In genomic region chr6:6714498-6715360, GRCh38 we compare ENCODE assay signal across 24 cellular contexts.
DNase-seq lines count a peak whose midpoint lies in the region; ATAC-seq, FAIRE-seq and TF ChIP-seq lines count a peak whose summit lies in the region.
"Had no signal": no experiment of that assay in that cellular context is flagged by ENCODE, and none has a peak within 500 bp of the region (broad histone marks: within the 10 kb centered on the region; RNA-seq: fewer than 3 reads in every experiment).

No MANE protein-coding gene starts in this region.

- no peak overlapping the region for H2AFZ ChIP-seq in HepG2 (ENCODE audit: low read length)

- 77% methylated on average over 12 of the region's 12 CpGs for WGBS in liver
- WGBS in HepG2 (ENCODE audit: low lambda C conversion rate) = 46% methylated on average over 11 of the region's 12 CpGs
- WGBS in transverse colon (ENCODE audit: low coverage in 1 of 2), 2 donors = 64 to 67% methylated on average over 4 to 12 of the region's 12 CpGs
- WGBS in thyroid gland, 2 donors = 82 to 91% methylated on average over 12 of the region's 12 CpGs

- intact Hi-C loops in HepG2 (cut with micrococcal nuclease; ENCODE audit: unreplicated experiment) (no loop called here), transverse colon (cut with DNase I; ENCODE audit: low total_unique reads) (loop anchor here (5.0 kb wide), 1 partner anchor 513 kb away; no protein-coding TSS in a partner anchor), thyroid gland (cut with DNase I) (no loop called here)
- intact Hi-C loops in dendritic cell treated with granulocyte-macrophage colony-stimulating factor and Interleukin-4, amounts not matched to agents 40 ng/mL and 50 ng/mL, for 4 days (cut with micrococcal nuclease) = loop anchor here (5.0 kb wide), 1 partner anchor 38 kb away; no protein-coding TSS in a partner anchor

- CTCF ChIA-PET in HepG2 (lab: Yijun Ruan, JAX; ENCODE audit: low intra/inter-chr PET ratio, low total read pairs) = no interaction called here

- H3K36me3 ChIP-seq in liver (ENCODE audit: control insufficient read depth in 4 of 4, insufficient read depth in 3 of 4, low read depth in 1 of 4, low read length in 3 of 4) (no peaks in the 10 kb centered on the region), HepG2 (replicated peaks in 1 of 2; ENCODE audit: control insufficient read depth in 1 of 2, insufficient read depth in 2 of 2, low read length in 2 of 2) (no peaks in the 10 kb centered on the region), transverse colon (no peaks in the 10 kb centered on the region), thyroid gland (no peaks in the 10 kb centered on the region)
- H3K36me3 ChIP-seq: heart right ventricle had no signal

- H3K9me3 ChIP-seq in liver (ENCODE audit: control insufficient read depth in 4 of 4, low read length in 3 of 4) (no peaks in the 10 kb centered on the region), HepG2 (ENCODE audit: low read length) (no peaks in the 10 kb centered on the region), transverse colon (no peaks in the 10 kb centered on the region), thyroid gland (no peaks in the 10 kb centered on the region)
- H3K9me3 ChIP-seq: heart right ventricle had no signal

- ATAC-seq in HepG2 (no peak), GM18519 (IDR thresholded peaks at IDR 0.05; ENCODE audit: low FRiP score, unreplicated experiment) (no peak)
- ATAC-seq: activated CD8-positive, alpha-beta T cell treated with anti-CD3 and anti-CD28 coated beads for 36 hours; HCT116; stimulated activated naive CD8-positive, alpha-beta T cell treated with anti-CD3 and anti-CD28 coated beads, Interleukin-15, amount 100 ng/mL, for 72 hours had no signal

- H3K79me2 ChIP-seq in HepG2 (ENCODE audit: insufficient read depth, low read length) = no peaks in the 10 kb centered on the region

- TF ChIP-seq POLR2A in HepG2 (IDR thresholded peaks at IDR 0.05; ENCODE audit: insufficient read depth in 1 of 2, low read depth in 2 of 2, low read length in 2 of 2) (no peak), transverse colon (IDR thresholded peaks at IDR 0.05) (no peak), thyroid gland (IDR thresholded peaks at IDR 0.05) (no peak)

- H3K36me3 Mint-ChIP-seq in dendritic cell treated with granulocyte-macrophage colony-stimulating factor and Interleukin-4, amounts not matched to agents 40 ng/mL and 50 ng/mL, for 4 days (ENCODE audit: low read depth) = peaks cover 65% of the 10 kb centered on the region
- H3K36me3 Mint-ChIP-seq in nephron (ENCODE audit: low read depth) = no peaks in the 10 kb centered on the region

- no peak for TF ChIP-seq CTCF in liver (IDR thresholded peaks at IDR 0.05; ENCODE audit: low read depth, low read length, missing input control)
- TF ChIP-seq CTCF in HepG2 (CRISPR knock-in tag; IDR thresholded peaks at IDR 0.05) = no peak
- TF ChIP-seq CTCF in nephron (IDR thresholded peaks at IDR 0.05; ENCODE audit: unreplicated experiment in 3 of 3) = no peak
- TF ChIP-seq CTCF in transverse colon (IDR thresholded peaks at IDR 0.05) = no peak
- TF ChIP-seq CTCF in thyroid gland (IDR thresholded peaks at IDR 0.05) = no peak

- TF ChIP-seq EP300 in HepG2 (IDR thresholded peaks at IDR 0.05; ENCODE audit: low read depth in 2 of 2, low read length in 2 of 2) (no peak), HepG2 (CRISPR knock-in tag; IDR thresholded peaks at IDR 0.05; ENCODE audit: borderline replicate concordance) (no peak), transverse colon (IDR thresholded peaks at IDR 0.05; ENCODE audit: low read depth) (no peak)

- BruUV-seq in HepG2 (replicated peaks; lab: Mats Ljungman, UMichigan) = no TSS peak

- POLR2A ChIA-PET in HepG2 (lab: Yijun Ruan, JAX) = no interaction called here

- in situ Hi-C loops in HepG2 (cut with HindIII; ENCODE audit: extremely low pct_ligation_motif_present, low pct_unique_long_range_greater_than_20kb) = no loop called here
- in situ Hi-C loops in transverse colon (cut with MboI; ENCODE audit: low pct_ligation_motif_present in 1 of 4, low pct_unique_long_range_greater_than_20kb in 1 of 4, low sequenced_read_pairs in 3 of 4) = loop anchor here in 1 of 4 donors (25.0 kb wide), 1 partner anchor 523 kb away; no protein-coding TSS in a partner anchor

- no peaks in the 10 kb centered on the region for H3K27me3 Mint-ChIP-seq in dendritic cell treated with granulocyte-macrophage colony-stimulating factor and Interleukin-4, amounts not matched to agents 40 ng/mL and 50 ng/mL, for 4 days
- H3K27me3 Mint-ChIP-seq in nephron (ENCODE audit: low read depth) = peaks cover 28% of the 10 kb centered on the region

- no peak overlapping the region for H3K4me2 ChIP-seq in HepG2 (ENCODE audit: low read depth, low read length)
- H3K4me2 ChIP-seq: KMS-11 had no signal

- no peak overlapping the region for H3K4me3 Mint-ChIP-seq in dendritic cell treated with granulocyte-macrophage colony-stimulating factor and Interleukin-4, amounts not matched to agents 40 ng/mL and 50 ng/mL, for 4 days
- no peak overlapping the region for H3K4me3 Mint-ChIP-seq in nephron
- H3K4me3 Mint-ChIP-seq: activated CD8-positive, alpha-beta T cell treated with anti-CD3 and anti-CD28 coated beads for 36 hours; stimulated activated naive CD8-positive, alpha-beta T cell treated with anti-CD3 and anti-CD28 coated beads, Interleukin-15, amount 100 ng/mL, for 72 hours had no signal

- TF ChIP-seq RAD21 in liver (IDR thresholded peaks at IDR 0.05) (no peak), HepG2 (CRISPR knock-in tag; IDR thresholded peaks at IDR 0.05) (no peak)

- H3K4me3 ChIP-seq in liver (ENCODE audit: low read depth in 1 of 3, low read length in 3 of 3) (no peak overlapping the region), HepG2 (replicated peaks in 1 of 3; ENCODE audit: insufficient read depth in 1 of 3, low read depth in 2 of 3, low read length in 3 of 3) (no peak overlapping the region), transverse colon (no peak overlapping the region), thyroid gland (replicated peaks in 1 of 3) (no peak overlapping the region)
- H3K4me3 ChIP-seq: heart right ventricle had no signal

- H3K9me3 Mint-ChIP-seq in dendritic cell treated with granulocyte-macrophage colony-stimulating factor and Interleukin-4, amounts not matched to agents 40 ng/mL and 50 ng/mL, for 4 days = no peaks in the 10 kb centered on the region
- H3K9me3 Mint-ChIP-seq in nephron = no peaks in the 10 kb centered on the region
- H3K9me3 Mint-ChIP-seq: activated CD8-positive, alpha-beta T cell treated with anti-CD3 and anti-CD28 coated beads for 36 hours; stimulated activated naive CD8-positive, alpha-beta T cell treated with anti-CD3 and anti-CD28 coated beads, Interleukin-15, amount 100 ng/mL, for 72 hours had no signal

- no peaks in the 10 kb centered on the region for H4K20me1 ChIP-seq in HepG2 (ENCODE audit: insufficient read depth, low read length)

- DNase-seq in HepG2 (ENCODE audit: low spot score) = no peak
- DNase-seq in transverse colon = no peak
- DNase-seq in central memory CD4-positive, alpha-beta T cell = no peak
- DNase-seq in thyroid gland = no peak
- DNase-seq: activated CD4-positive, CD25-positive, alpha-beta regulatory T cell treated with anti-CD3 and anti-CD28 coated beads, Interleukin-2, amount 50 U/mL, for 72 hours; activated CD8-positive, alpha-beta T cell treated with anti-CD3 and anti-CD28 coated beads for 36 hours; activated T-cell treated with anti-CD3 and anti-CD28 coated beads, Interleukin-2, amount 50 U/mL, for 1 hour; amniotic stem cell; dermis blood vessel endothelial cell; heart right ventricle; NCI-H187; NCI-H69; stimulated activated CD4-positive, alpha-beta T cell treated with anti-CD3 and anti-CD28 coated beads, Interleukin-4, amount 100 ng/mL, for 4 hours; stimulated activated naive CD8-positive, alpha-beta T cell treated with anti-CD3 and anti-CD28 coated beads, Interleukin-15, amount 100 ng/mL, for 72 hours; SW 1271 had no signal

- peaks cover 90% of the 10 kb centered on the region for H3K4me1 Mint-ChIP-seq in dendritic cell treated with granulocyte-macrophage colony-stimulating factor and Interleukin-4, amounts not matched to agents 40 ng/mL and 50 ng/mL, for 4 days (ENCODE audit: low read depth)
- peaks cover 48% of the 10 kb centered on the region for H3K4me1 Mint-ChIP-seq in nephron

- H3K9ac ChIP-seq in liver (ENCODE audit: low read depth in 1 of 2, low read length in 2 of 2) = no peak overlapping the region
- H3K9ac ChIP-seq in HepG2 (ENCODE audit: insufficient read depth, low read depth, low read length) = no peak overlapping the region
- H3K9ac ChIP-seq: KMS-11 had no signal

- no peak for FAIRE-seq in HepG2 (lab: Jason Lieb, UNC)
- FAIRE-seq: A204.1, bronchial epithelial cell had no signal

- no peak overlapping the region for H3K27ac ChIP-seq in liver (ENCODE audit: low read depth in 1 of 2, low read length in 2 of 2)
- H3K27ac ChIP-seq in HepG2 (ENCODE audit: extremely low read length, insufficient read depth, low read length) = no peak overlapping the region
- H3K27ac ChIP-seq in transverse colon = peak overlapping the region; percentile 66 to 83 (median 78)
- no peak overlapping the region for H3K27ac ChIP-seq in thyroid gland
- H3K27ac ChIP-seq: C4-2B, KMS-11 had no signal

- H3K27me3 ChIP-seq in liver (ENCODE audit: control insufficient read depth in 4 of 4, insufficient read depth in 4 of 4, low read length in 3 of 4) (no peaks in the 10 kb centered on the region), HepG2 (ENCODE audit: control insufficient read depth in 1 of 2, insufficient read depth in 2 of 2, low read length in 2 of 2) (peaks cover 6 to 47% of the 10 kb centered on the region in 2 experiments; a peak in 4 of 5 replicates), transverse colon (no peaks in the 10 kb centered on the region), thyroid gland (no peaks in the 10 kb centered on the region)
- H3K27me3 ChIP-seq: heart right ventricle had no signal

- peak overlapping the region; percentile 72 for H3K27ac Mint-ChIP-seq in dendritic cell treated with granulocyte-macrophage colony-stimulating factor and Interleukin-4, amounts not matched to agents 40 ng/mL and 50 ng/mL, for 4 days
- peak overlapping the region; percentile 70 to 93 (median 79) for H3K27ac Mint-ChIP-seq in nephron
- H3K27ac Mint-ChIP-seq: activated CD8-positive, alpha-beta T cell treated with anti-CD3 and anti-CD28 coated beads for 36 hours; stimulated activated naive CD8-positive, alpha-beta T cell treated with anti-CD3 and anti-CD28 coated beads, Interleukin-15, amount 100 ng/mL, for 72 hours had no signal

- H3K4me1 ChIP-seq in liver (ENCODE audit: control insufficient read depth in 4 of 4, insufficient read depth in 4 of 4, low read length in 3 of 4) = peaks cover 3 to 14% (median 10%) of the 10 kb centered on the region in 4 donors
- H3K4me1 ChIP-seq in HepG2 (ENCODE audit: insufficient read depth, low read length) = peaks cover 17% of the 10 kb centered on the region
- peaks cover 10 to 32% (median 22%) of the 10 kb centered on the region in 4 donors for H3K4me1 ChIP-seq in transverse colon
- H3K4me1 ChIP-seq in thyroid gland = peaks cover 19 to 23% of the 10 kb centered on the region in 2 donors

TF ChIP-seq in liver, 16 proteins besides CTCF, POLR2A, EP300 and RAD21:
- TF ChIP-seq JUND (IDR thresholded peaks at IDR 0.05) (no peak), NR2F2 (IDR thresholded peaks at IDR 0.05) (peak; percentile 53)

TF ChIP-seq in HepG2, 621 proteins besides CTCF, POLR2A, EP300 and RAD21:
- TF ChIP-seq AHR (CRISPR knock-in tag; IDR thresholded peaks at IDR 0.05) = no peak
TF ChIP-seq in HepG2: peak in this region for 0.

Comparison
In these comparisons a context has a peak if more than half of its experiments do, and no peak if none do; other contexts are left out.
1. H3K27ac ChIP-seq: peak in transverse colon (4 of 4); none in liver (0 of 2), HepG2 (single experiment) and thyroid gland (0 of 3).
2. intact Hi-C loops: an anchor here in dendritic cell treated with granulocyte-macrophage colony-stimulating factor and Interleukin-4, amounts not matched to agents 40 ng/mL and 50 ng/mL, for 4 days (5.0 kb wide) and transverse colon (5.0 kb wide); none called in HepG2 and thyroid gland.